ENCODE assay signal across 8 cellular contexts in the genomic region with DNA sequence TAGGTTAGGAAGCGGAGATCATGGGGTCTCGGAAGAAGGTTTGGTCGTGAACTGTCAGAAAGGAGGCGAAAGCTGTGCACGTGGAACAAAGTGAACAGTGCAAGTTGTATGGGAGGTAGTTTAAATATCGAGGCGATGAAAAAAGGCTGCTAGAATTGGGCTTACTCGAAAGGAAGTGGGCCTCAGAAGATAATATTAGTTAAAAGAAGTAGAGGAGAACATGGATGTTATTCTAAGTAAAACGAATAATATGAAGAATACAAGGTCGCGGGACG. TPM values are rescaled to one million over a fixed set of nuclear protein-coding genes. Genes with fewer than 3 reads are reported as not detected.
A peak's percentile ranks its signal among the peaks of the same experiment; 100 is the strongest.
DNase-seq lines count a peak whose midpoint lies in the region; ATAC-seq, FAIRE-seq and TF ChIP-seq lines count a peak whose summit lies in the region.

No MANE protein-coding gene starts in this region.

- TF ChIP-seq CTCF in A673 (conservative IDR thresholded peaks at IDR 0.05; ENCODE audit: low read depth, low read length), result no peak
- no peak for TF ChIP-seq CTCF in HCT116 (IDR thresholded peaks at IDR 0.05 in 2 of 3, conservative IDR thresholded peaks at IDR 0.05 in 1 of 3; ENCODE audit: borderline replicate concordance in 1 of 3, insufficient read depth in 1 of 3, low read depth in 2 of 3, low read length in 2 of 3)
- TF ChIP-seq CTCF in HepG2 (CRISPR knock-in tag; IDR thresholded peaks at IDR 0.05), result no peak
- no peak for TF ChIP-seq CTCF in upper lobe of left lung (IDR thresholded peaks at IDR 0.05)

- H3K36me3 ChIP-seq in A673 (ENCODE audit: insufficient read depth, low read length, poor library complexity, severe bottlenecking) (peaks cover 16% of the 10 kb centered on the region), HCT116 (ENCODE audit: control insufficient read depth in 1 of 2, insufficient read depth in 2 of 2, low read length in 2 of 2) (peaks cover 16 to 23% of the 10 kb centered on the region in 2 experiments), HepG2 (replicated peaks in 1 of 2; ENCODE audit: control insufficient read depth in 1 of 2, insufficient read depth in 2 of 2, low read length in 2 of 2) (peaks cover 2 to 19% of the 10 kb centered on the region in 2 experiments; a peak in 2 of 5 replicates), upper lobe of left lung (peaks cover 0 to 12% (median 2%) of the 10 kb centered on the region in 4 donors)

- BruUV-seq in A673 (replicated peaks; lab: Mats Ljungman, UMichigan), result no TSS peak
- no TSS peak for BruUV-seq in HCT116 (replicated peaks; lab: Mats Ljungman, UMichigan)
- BruUV-seq in HepG2 (replicated peaks; lab: Mats Ljungman, UMichigan), result TSS peak; percentile 67

- H3K4me1 ChIP-seq in A673 (ENCODE audit: insufficient read depth, low read length, poor library complexity, severe bottlenecking) (peaks cover 16% of the 10 kb centered on the region), HCT116 (ENCODE audit: control insufficient read depth in 1 of 2, insufficient read depth in 2 of 2, low read length in 2 of 2) (peaks cover 8 to 17% of the 10 kb centered on the region in 2 experiments; a peak in 3 of 4 replicates), HepG2 (ENCODE audit: insufficient read depth, low read length) (peaks cover 48% of the 10 kb centered on the region), upper lobe of left lung (peaks cover 28 to 52% (median 34%) of the 10 kb centered on the region in 4 donors)

- no peak for TF ChIP-seq POLR2A in HCT116 (IDR thresholded peaks at IDR 0.05; ENCODE audit: borderline replicate concordance, extremely low read depth, insufficient read depth, insufficient read length)
- no peak for TF ChIP-seq POLR2A in HepG2 (IDR thresholded peaks at IDR 0.05; ENCODE audit: insufficient read depth in 1 of 2, low read depth in 2 of 2, low read length in 2 of 2)
- TF ChIP-seq POLR2A in upper lobe of left lung (IDR thresholded peaks at IDR 0.05), result no peak

- no peaks in the 10 kb centered on the region for H3K9me3 Mint-ChIP-seq in activated naive CD8-positive, alpha-beta T cell treated with anti-CD3 and anti-CD28 coated beads, Interleukin-2, amount 10 ng/mL, durations not matched to agents 7 days and 5 days

- RAD21 ChIA-PET in HCT116 (lab: Charles Lee; ENCODE audit: low non-redundant PET in 1 of 2, low total read pairs in 2 of 2, uncharacterized antibody in 2 of 2, unreplicated experiment in 2 of 2), result no interaction called here

- under 1% methylated on average over 12 of the region's 12 CpGs for WGBS in HepG2 (ENCODE audit: low lambda C conversion rate)
- WGBS in upper lobe of left lung, 2 donors, result 1% methylated on average over 12 of the region's 12 CpGs

- H3K9me3 ChIP-seq in A673 (ENCODE audit: low read depth, low read length, poor library complexity, severe bottlenecking), result no peaks in the 10 kb centered on the region
- H3K9me3 ChIP-seq in HCT116 (ENCODE audit: control insufficient read depth in 1 of 2, insufficient read depth in 1 of 2, low read depth in 1 of 2, low read length in 2 of 2), result no peaks in the 10 kb centered on the region
- no peaks in the 10 kb centered on the region for H3K9me3 ChIP-seq in HepG2 (ENCODE audit: low read length)
- no peaks in the 10 kb centered on the region for H3K9me3 ChIP-seq in upper lobe of left lung

- TF ChIP-seq RAD21 in HCT116 (IDR thresholded peaks at IDR 0.05; ENCODE audit: low read depth), result no peak
- TF ChIP-seq RAD21 in HepG2 (CRISPR knock-in tag; IDR thresholded peaks at IDR 0.05), result no peak

- H3K4me3 Mint-ChIP-seq in activated naive CD8-positive, alpha-beta T cell treated with anti-CD3 and anti-CD28 coated beads, Interleukin-2, amount 10 ng/mL, durations not matched to agents 7 days and 5 days, result peak overlapping the region; percentile 97

- in situ Hi-C loops in HepG2 (cut with HindIII; ENCODE audit: extremely low pct_ligation_motif_present, low pct_unique_long_range_greater_than_20kb), result no loop called here

- no peak for TF ChIP-seq EP300 in HepG2 (IDR thresholded peaks at IDR 0.05; ENCODE audit: low read depth in 2 of 2, low read length in 2 of 2)
- TF ChIP-seq EP300 in HepG2 (CRISPR knock-in tag; IDR thresholded peaks at IDR 0.05; ENCODE audit: borderline replicate concordance), result no peak
- TF ChIP-seq EP300 in upper lobe of left lung (IDR thresholded peaks at IDR 0.05), result no peak

- DNase-seq in A673 (ENCODE audit: low spot score) (no peak), HCT116 (ENCODE audit: low read depth, low spot score) (no peak), HepG2 (ENCODE audit: low spot score) (no peak), upper lobe of left lung (no peak), cortex of kidney (lab: John Stamatoyannopoulos, UW) (no peak)
- DNase-seq in activated naive CD8-positive, alpha-beta T cell treated with anti-CD3 and anti-CD28 coated beads, Interleukin-2, amount 10 ng/mL, durations not matched to agents 7 days and 5 days, result no peak

- POLR2A ChIA-PET in A673 (lab: Charles Lee; ENCODE audit: low non-redundant PET), result no interaction called here
- POLR2A ChIA-PET in HCT116 (lab: Charles Lee), result no interaction called here
- POLR2A ChIA-PET in activated naive CD8-positive, alpha-beta T cell treated with anti-CD3 and anti-CD28 coated beads, Interleukin-2, amount 10 ng/mL, durations not matched to agents 7 days and 5 days (lab: Charles Lee), result interaction anchor here (2.0 kb wide), 1 partner anchor 870 kb away, joined by 8 read pairs; a partner anchor contains a TSS
- POLR2A ChIA-PET in HepG2 (lab: Yijun Ruan, JAX), result interaction anchor here (1.6 kb wide), 1 partner anchor 108 kb away, joined by 9 read pairs; no protein-coding TSS in a partner anchor

- CTCF ChIA-PET in A673 (lab: Charles Lee) (no interaction called here), HCT116 (lab: Charles Lee) (no interaction called here), HepG2 (lab: Yijun Ruan, JAX; ENCODE audit: low intra/inter-chr PET ratio, low total read pairs) (no interaction called here)

- H2AFZ ChIP-seq in HCT116 (ENCODE audit: low read depth, low read length, poor library complexity, severe bottlenecking), result no peak overlapping the region
- peak overlapping the region; percentile 56 for H2AFZ ChIP-seq in HepG2 (ENCODE audit: low read length)

- peak overlapping the region; percentile 93 for H3K27ac Mint-ChIP-seq in activated naive CD8-positive, alpha-beta T cell treated with anti-CD3 and anti-CD28 coated beads, Interleukin-2, amount 10 ng/mL, durations not matched to agents 7 days and 5 days

- peak overlapping the region; percentile 79 for H3K27ac ChIP-seq in A673 (ENCODE audit: low read depth, low read length, poor library complexity, severe bottlenecking)
- peak overlapping the region; percentile 57 for H3K27ac ChIP-seq in HCT116 (ENCODE audit: low read depth, low read length)
- H3K27ac ChIP-seq in HepG2 (ENCODE audit: extremely low read length, insufficient read depth, low read length), result peak overlapping the region; percentile 77
- peak overlapping the region in 3 of 4 donors; percentile 87 to 92 (median 92) for H3K27ac ChIP-seq in upper lobe of left lung

- H4K20me1 ChIP-seq in HCT116 (ENCODE audit: insufficient read depth) (peaks cover 17% of the 10 kb centered on the region; the same call in 1 of the 2 replicates), HepG2 (ENCODE audit: insufficient read depth, low read length) (peaks cover 3% of the 10 kb centered on the region; the same call in 1 of the 2 replicates)

- no peak for FAIRE-seq in HepG2 (lab: Jason Lieb, UNC)

- H3K9ac ChIP-seq in HCT116 (ENCODE audit: low read length), result peak overlapping the region; percentile 93
- peak overlapping the region; percentile 88 for H3K9ac ChIP-seq in HepG2 (ENCODE audit: insufficient read depth, low read depth, low read length)

- ATAC-seq in HCT116 (no peak), HepG2 (peak; percentile 4), upper lobe of left lung (ENCODE audit: low FRiP score in 2 of 2) (no peak), GM18873 (IDR thresholded peaks at IDR 0.05; ENCODE audit: low FRiP score, unreplicated experiment) (no peak), GM19035 (IDR thresholded peaks at IDR 0.05; ENCODE audit: unreplicated experiment) (no peak)
- ATAC-seq in activated naive CD8-positive, alpha-beta T cell treated with anti-CD3 and anti-CD28 coated beads, Interleukin-2, amount 10 ng/mL, durations not matched to agents 7 days and 5 days (ENCODE audit: low read depth), result peak; percentile 5

- H3K4me1 Mint-ChIP-seq in activated naive CD8-positive, alpha-beta T cell treated with anti-CD3 and anti-CD28 coated beads, Interleukin-2, amount 10 ng/mL, durations not matched to agents 7 days and 5 days, result peaks cover 37% of the 10 kb centered on the region

- H3K4me2 ChIP-seq in HCT116 (ENCODE audit: low read length) (peak overlapping the region; percentile 78), HepG2 (ENCODE audit: low read depth, low read length) (peak overlapping the region; percentile 90)

- peaks cover 97% of the 10 kb centered on the region for H3K79me2 ChIP-seq in HCT116 (ENCODE audit: insufficient read depth, low read length)
- peaks cover 77% of the 10 kb centered on the region for H3K79me2 ChIP-seq in HepG2 (ENCODE audit: insufficient read depth, low read length)

- peaks cover 6% of the 10 kb centered on the region for H3K36me3 Mint-ChIP-seq in activated naive CD8-positive, alpha-beta T cell treated with anti-CD3 and anti-CD28 coated beads, Interleukin-2, amount 10 ng/mL, durations not matched to agents 7 days and 5 days

- no peaks in the 10 kb centered on the region for H3K9me2 ChIP-seq in HCT116 (ENCODE audit: insufficient read depth)

- no peaks in the 10 kb centered on the region for H3K27me3 Mint-ChIP-seq in activated naive CD8-positive, alpha-beta T cell treated with anti-CD3 and anti-CD28 coated beads, Interleukin-2, amount 10 ng/mL, durations not matched to agents 7 days and 5 days

- H3K27me3 ChIP-seq in A673 (replicated peaks; ENCODE audit: insufficient read depth, low read depth, low read length, poor library complexity) (no peaks in the 10 kb centered on the region), HCT116 (ENCODE audit: insufficient read depth, low read length) (no peaks in the 10 kb centered on the region), HepG2 (ENCODE audit: control insufficient read depth in 1 of 2, insufficient read depth in 2 of 2, low read length in 2 of 2) (no peaks in the 10 kb centered on the region; a peak in 1 of 5 replicates), upper lobe of left lung (no peaks in the 10 kb centered on the region)

- intact Hi-C loops in A673 (cut with micrococcal nuclease; ENCODE audit: unreplicated experiment) (no loop called here), HCT116 (cut with micrococcal nuclease) (no loop called here), HepG2 (cut with micrococcal nuclease; ENCODE audit: unreplicated experiment) (no loop called here)

- peak overlapping the region; percentile 74 for H3K4me3 ChIP-seq in A673 (ENCODE audit: low read depth, low read length, poor library complexity, severe bottlenecking)
- H3K4me3 ChIP-seq in HCT116 (replicated peaks in 1 of 2; ENCODE audit: low read depth in 1 of 2, low read length in 2 of 2), result peak overlapping the region; percentile 93 to 99
- H3K4me3 ChIP-seq in HepG2 (replicated peaks in 1 of 3; ENCODE audit: insufficient read depth in 1 of 3, low read depth in 2 of 3, low read length in 3 of 3), result peak overlapping the region; percentile 81 to 98 (median 94)
- H3K4me3 ChIP-seq in upper lobe of left lung, result peak overlapping the region; percentile 63 to 87 (median 81)

RNA-seq across cellular contexts. Expression of a gene that starts 0.6 kb away (rescaled TPM):
- 57.4 and 70.1 TPM in 2 replicates for total RNA-seq in A673 (2021)
- 70.5 TPM for total RNA-seq in HCT116 (2021; ENCODE audit: unreplicated experiment)
- polyA plus RNA-seq in HCT116 (2012), result 35.3 and 35.4 TPM in 2 replicates
- total RNA-seq in activated naive CD8-positive, alpha-beta T cell treated with anti-CD3 and anti-CD28 coated beads, Interleukin-2, amount 10 ng/mL, durations not matched to agents 7 days and 5 days, result 10 to 100 TPM; 23.8 to 26.1 TPM
- 55.5 and 92.3 TPM in 2 replicates for total RNA-seq in HepG2 (2016; rRNA removed; fragmentation: Illumina TruSeq; extraction: Trizol)
- 1.2 and 1.9 TPM in 2 replicates for total RNA-seq in HepG2 (2016; cell fraction: cytosol; rRNA removed; fragmentation: Illumina TruSeq; extraction: Trizol; ENCODE audit: low read depth)
- 57.3 and 87.1 TPM in 2 replicates for total RNA-seq in HepG2 (2016; cell fraction: insoluble cytoplasmic fraction; rRNA removed; fragmentation: Illumina TruSeq; extraction: Trizol)
- total RNA-seq in HepG2 (2016; cell fraction: membrane; rRNA removed; fragmentation: Illumina TruSeq; extraction: Trizol), result 7.7 and 8.9 TPM in 2 replicates
- total RNA-seq in HepG2 (2016; cell fraction: nucleus; rRNA removed; fragmentation: Illumina TruSeq; extraction: Trizol), result 38.5 and 39.2 TPM in 2 replicates
- polyA plus RNA-seq in HepG2 (2011; rRNA removed), result 15.9 and 18.0 TPM in 2 replicates
- polyA plus RNA-seq in HepG2 (2011; cell fraction: cytosol; rRNA removed), result 9.4 and 16.2 TPM in 2 replicates
- 11.6 and 12.6 TPM in 2 replicates for polyA plus RNA-seq in HepG2 (2011; cell fraction: nucleus; rRNA removed)
- 22.5 and 23.5 TPM in 2 replicates for polyA plus RNA-seq in HepG2 (2012)
- 0.53 and 0.67 TPM in 2 replicates for polyA plus RNA-seq in HepG2 (2016; cell fraction: cytosol; fragmentation: Illumina TruSeq; extraction: Trizol; ENCODE audit: low read depth)
- polyA plus RNA-seq in HepG2 (2016; cell fraction: insoluble cytoplasmic fraction; fragmentation: Illumina TruSeq; extraction: Trizol; ENCODE audit: low read depth), result 43.1 and 44.3 TPM in 2 replicates
- polyA plus RNA-seq in HepG2 (2016; cell fraction: membrane; fragmentation: Illumina TruSeq; extraction: Trizol; ENCODE audit: low read depth), result 1.5 and 2.5 TPM in 2 replicates
- 18.7 and 19.6 TPM in 2 replicates for polyA plus RNA-seq in HepG2 (2016; cell fraction: nucleus; fragmentation: Illumina TruSeq; extraction: Trizol; ENCODE audit: insufficient read depth, low read depth)
- polyA minus RNA-seq in HepG2 (2011; rRNA and poly(A)+ RNA removed; ENCODE audit: low replicate concordance), result 26.3 and 77.1 TPM in 2 replicates
- polyA minus RNA-seq in HepG2 (2011; cell fraction: cytosol; rRNA and poly(A)+ RNA removed), result 20.9 and 25.4 TPM in 2 replicates
- 24.6 and 26.6 TPM in 2 replicates for polyA minus RNA-seq in HepG2 (2011; cell fraction: nucleus; rRNA and poly(A)+ RNA removed)
- total RNA-seq in upper lobe of left lung, result 10 to 100 TPM in 4 of 6 donors, 1 to 10 TPM in 2; 2.3 to 17.7 (median 11.3) TPM

RNA-seq across cellular contexts. Expression of a gene that starts 0.7 kb away (rescaled TPM):
- total RNA-seq in A673 (2021) (23.5 and 26.7 TPM in 2 replicates), HCT116 (2021; ENCODE audit: unreplicated experiment) (21.4 TPM), HepG2 (2016; rRNA removed; fragmentation: Illumina TruSeq; extraction: Trizol) (23.2 and 36.1 TPM in 2 replicates), upper lobe of left lung (10 to 100 TPM; 20.4 to 52.4 (median 30.2) TPM)
- 4.0 and 4.7 TPM in 2 replicates for polyA plus RNA-seq in HCT116 (2012)
- total RNA-seq in activated naive CD8-positive, alpha-beta T cell treated with anti-CD3 and anti-CD28 coated beads, Interleukin-2, amount 10 ng/mL, durations not matched to agents 7 days and 5 days, result 10 to 100 TPM; 23.5 to 26.0 TPM
- 15.8 and 17.4 TPM in 2 replicates for total RNA-seq in HepG2 (2016; cell fraction: cytosol; rRNA removed; fragmentation: Illumina TruSeq; extraction: Trizol; ENCODE audit: low read depth)
- total RNA-seq in HepG2 (2016; cell fraction: insoluble cytoplasmic fraction; rRNA removed; fragmentation: Illumina TruSeq; extraction: Trizol), result 21.4 and 33.7 TPM in 2 replicates
- total RNA-seq in HepG2 (2016; cell fraction: membrane; rRNA removed; fragmentation: Illumina TruSeq; extraction: Trizol), result 18.8 and 20.0 TPM in 2 replicates
- total RNA-seq in HepG2 (2016; cell fraction: nucleus; rRNA removed; fragmentation: Illumina TruSeq; extraction: Trizol), result 26.1 and 28.4 TPM in 2 replicates
- 10.2 and 11.4 TPM in 2 replicates for polyA plus RNA-seq in HepG2 (2011; rRNA removed)
- polyA plus RNA-seq in HepG2 (2011; cell fraction: cytosol; rRNA removed), result 4.1 and 7.7 TPM in 2 replicates
- 5.7 and 6.5 TPM in 2 replicates for polyA plus RNA-seq in HepG2 (2011; cell fraction: nucleus; rRNA removed)
- polyA plus RNA-seq in HepG2 (2012), result 5.7 and 7.5 TPM in 2 replicates
- polyA plus RNA-seq in HepG2 (2016; cell fraction: cytosol; fragmentation: Illumina TruSeq; extraction: Trizol; ENCODE audit: low read depth), result 3.4 and 5.5 TPM in 2 replicates
- polyA plus RNA-seq in HepG2 (2016; cell fraction: insoluble cytoplasmic fraction; fragmentation: Illumina TruSeq; extraction: Trizol; ENCODE audit: low read depth), result 24.3 and 32.0 TPM in 2 replicates
- polyA plus RNA-seq in HepG2 (2016; cell fraction: membrane; fragmentation: Illumina TruSeq; extraction: Trizol; ENCODE audit: low read depth), result 5.9 and 7.6 TPM in 2 replicates
- 12.3 and 14.2 TPM in 2 replicates for polyA plus RNA-seq in HepG2 (2016; cell fraction: nucleus; fragmentation: Illumina TruSeq; extraction: Trizol; ENCODE audit: insufficient read depth, low read depth)
- polyA minus RNA-seq in HepG2 (2011; rRNA and poly(A)+ RNA removed; ENCODE audit: low replicate concordance), result 11.9 and 20.4 TPM in 2 replicates
- 12.5 and 12.6 TPM in 2 replicates for polyA minus RNA-seq in HepG2 (2011; cell fraction: cytosol; rRNA and poly(A)+ RNA removed)
- 61.7 and 71.1 TPM in 2 replicates for polyA minus RNA-seq in HepG2 (2011; cell fraction: nucleus; rRNA and poly(A)+ RNA removed)

Comparison
In these comparisons a context has a peak if more than half of its experiments do, and no peak if none do; other contexts are left out.
1. ATAC-seq: peak in activated naive CD8-positive, alpha-beta T cell treated with anti-CD3 and anti-CD28 coated beads, Interleukin-2, amount 10 ng/mL, durations not matched to agents 7 days and 5 days (single experiment) and HepG2 (single experiment); none in HCT116 (single experiment), upper lobe of left lung (0 of 2), GM18873 (single experiment) and GM19035 (single experiment).
2. POLR2A ChIA-PET loops: an anchor here in activated naive CD8-positive, alpha-beta T cell treated with anti-CD3 and anti-CD28 coated beads, Interleukin-2, amount 10 ng/mL, durations not matched to agents 7 days and 5 days (2.0 kb wide) and HepG2 (1.6 kb wide); none called in A673 and HCT116.
3. Peak in every context shown above with its lines, with median percentiles within 50 percentile points of each other: H3K27ac ChIP-seq and H3K4me3 ChIP-seq.